Comparison of ENCODE assay signal across 23 cellular contexts in genomic region chr2:130387071-130387400, GRCh38. TPM values are rescaled to one million over a fixed set of nuclear protein-coding genes. Genes with fewer than 3 reads are reported as not detected.
DNase-seq lines count a peak whose midpoint lies in the region; ATAC-seq and TF ChIP-seq lines count a peak whose summit lies in the region.
"Had no signal": no experiment of that assay in that cellular context is flagged by ENCODE, and none has a peak within 500 bp of the region (broad histone marks: within the 10 kb centered on the region; RNA-seq: fewer than 3 reads in every experiment).

No MANE protein-coding gene starts in this region.

- H3K27me3 Mint-ChIP-seq in immature natural killer cell (ENCODE audit: low read depth in 3 of 3): no peaks in the 10 kb centered on the region
- H3K27me3 Mint-ChIP-seq: central memory CD8-positive, alpha-beta T cell had no signal

- peaks cover 22 to 85% (median 60%) of the 10 kb centered on the region in 6 donors for H3K4me1 ChIP-seq in spleen

- H3K27ac ChIP-seq in spleen: peak overlapping the region in 6 of 8 donors; percentile 29 to 94 (median 68)
- H3K27ac ChIP-seq: hepatocyte, HL-60 had no signal

- TF ChIP-seq POLR2A in spleen (IDR thresholded peaks at IDR 0.05): no peak

- 50 to 70% (median 54%) methylated on average over 4 of the region's 4 CpGs for WGBS in spleen, 5 donors

- DNase-seq in GM03348 (ENCODE audit: low spot score): peak; percentile 34
- DNase-seq in dermis blood vessel endothelial cell: peak; percentile 0
- DNase-seq in immature natural killer cell: no peak
- DNase-seq in spleen: no peak
- no peak for DNase-seq in UCSD-AML1 (lab: John Stamatoyannopoulos, UW; ENCODE audit: unreplicated experiment)
- DNase-seq: activated CD4-positive, alpha-beta T cell treated with anti-CD3 and anti-CD28 coated beads, Interleukin-2, amount 50 U/mL, for 4 hours; activated CD8-positive, alpha-beta memory T cell treated with anti-CD3 and anti-CD28 coated beads, Interleukin-2, amount 50 U/mL, for 48 hours; activated naive CD8-positive, alpha-beta T cell treated with anti-CD3 and anti-CD28 coated beads, Interleukin-2, amount 10 ng/mL, durations not matched to agents 7 days and 5 days; dorsolateral prefrontal cortex; NCI-H1105 treated with DMSO at 0.1 percent for 48 hours; NCI-H2029; NCI-H2227 treated with DMSO at 0.1 percent for 48 hours; NCI-H748 treated with DMSO at 0.1 percent for 48 hours; stimulated activated CD4-positive, alpha-beta T cell treated with anti-CD3 and anti-CD28 coated beads, Interleukin-2, amount 100 ng/mL, for 48 hours; stimulated activated naive B cell treated with anti-CD40 and anti-IgM and Interleukin-4, amounts not matched to agents 10 μg/mL and 1 μg/mL and 100 μg/mL, for 72 hours; T-helper 9 cell had no signal

- ATAC-seq in HG02678 (IDR thresholded peaks at IDR 0.05; ENCODE audit: unreplicated experiment): no peak
- no peak for ATAC-seq in HG03571 (IDR thresholded peaks at IDR 0.05; ENCODE audit: unreplicated experiment)
- ATAC-seq: stimulated activated naive B cell treated with anti-CD40 and anti-IgM and Interleukin-4, amounts not matched to agents 10 μg/mL and 1 μg/mL and 100 μg/mL, for 72 hours had no signal

- intact Hi-C loops in spleen (cut with DNase I; ENCODE audit: low total_unique reads): no loop called here

- H3K27me3 ChIP-seq in spleen (replicated peaks in 1 of 7): no peaks in the 10 kb centered on the region
- H3K27me3 ChIP-seq: dorsolateral prefrontal cortex, hepatocyte had no signal

- H3K9me3 Mint-ChIP-seq in immature natural killer cell: no peaks in the 10 kb centered on the region
- H3K9me3 Mint-ChIP-seq: activated naive CD8-positive, alpha-beta T cell treated with anti-CD3 and anti-CD28 coated beads, Interleukin-2, amount 10 ng/mL, durations not matched to agents 7 days and 5 days; activated T-helper 2 cell treated with anti-CD3 and anti-CD28 coated beads, Interferon-gamma antibody, Interleukin-2, Interleukin-4, amounts not matched to agents 10 μg/mL and 5 μg/mL and 100 μg/mL, durations not matched to agents 14 hours and 24 hours and 36 hours; central memory CD8-positive, alpha-beta T cell; stimulated activated naive B cell treated with anti-CD40 and anti-IgM and Interleukin-4, amounts not matched to agents 10 μg/mL and 1 μg/mL and 100 μg/mL, for 72 hours had no signal

- no peaks in the 10 kb centered on the region for H3K9me3 ChIP-seq in spleen
- H3K9me3 ChIP-seq: thoracic aorta had no signal

- no peak for TF ChIP-seq CTCF in spleen (IDR thresholded peaks at IDR 0.05 in 8 of 11, conservative IDR thresholded peaks at IDR 0.05 in 3 of 11)

- H3K4me1 Mint-ChIP-seq in immature natural killer cell: peaks cover 22 to 58% of the 10 kb centered on the region in 2 donors

- H3K27ac Mint-ChIP-seq in immature natural killer cell: peak overlapping the region in 4 of 6 donors; percentile 33 to 53 (median 40)
- H3K27ac Mint-ChIP-seq: activated naive CD8-positive, alpha-beta T cell treated with anti-CD3 and anti-CD28 coated beads, Interleukin-2, amount 10 ng/mL, durations not matched to agents 7 days and 5 days; activated T-helper 2 cell treated with anti-CD3 and anti-CD28 coated beads, Interferon-gamma antibody, Interleukin-2, Interleukin-4, amounts not matched to agents 10 μg/mL and 5 μg/mL and 100 μg/mL, durations not matched to agents 14 hours and 24 hours and 36 hours; stimulated activated naive B cell treated with anti-CD40 and anti-IgM and Interleukin-4, amounts not matched to agents 10 μg/mL and 1 μg/mL and 100 μg/mL, for 72 hours had no signal

- peaks cover 3 to 12% (median 9%) of the 10 kb centered on the region in 3 donors for H3K36me3 Mint-ChIP-seq in immature natural killer cell

- peaks cover 0 to 25% (median 0%) of the 10 kb centered on the region in 6 donors for H3K36me3 ChIP-seq in spleen
- H3K36me3 ChIP-seq: thoracic aorta had no signal

- no peak overlapping the region for H3K4me3 Mint-ChIP-seq in immature natural killer cell
- H3K4me3 Mint-ChIP-seq: activated naive CD8-positive, alpha-beta T cell treated with anti-CD3 and anti-CD28 coated beads, Interleukin-2, amount 10 ng/mL, durations not matched to agents 7 days and 5 days; central memory CD8-positive, alpha-beta T cell; stimulated activated naive B cell treated with anti-CD40 and anti-IgM and Interleukin-4, amounts not matched to agents 10 μg/mL and 1 μg/mL and 100 μg/mL, for 72 hours had no signal

- H3K4me3 ChIP-seq in spleen: no peak overlapping the region
- H3K4me3 ChIP-seq: dorsolateral prefrontal cortex, hepatocyte, thoracic aorta had no signal

RNA-seq across cellular contexts. Expression of gene PTPN18, which starts 31.2 kb away (rescaled TPM):
- total RNA-seq in dermis blood vessel endothelial cell (36.9 and 56.6 TPM in 2 replicates), spleen (100 to 1,000 TPM in 6 of 7 donors, 10 to 100 TPM in 1; 79.5 to 132 (median 109) TPM)
- polyA plus RNA-seq in immature natural killer cell (100 to 1,000 TPM in 1 of 3 donors, 10 to 100 TPM in 2; 89.4 to 190 (median 91.1) TPM), spleen (100 to 1,000 TPM in 1 of 3 donors, 10 to 100 TPM in 2; 75.9 to 129 (median 98.2) TPM)

RNA-seq across cellular contexts. Expression of gene IMP4, which starts 44.3 kb away (rescaled TPM):
- total RNA-seq in dermis blood vessel endothelial cell (92.1 and 98.0 TPM in 2 replicates), spleen (10 to 100 TPM; 50.2 to 82.0 (median 63.4) TPM)
- polyA plus RNA-seq in immature natural killer cell (100 to 1,000 TPM in 1 of 3 donors, 10 to 100 TPM in 2; 45.3 to 103 (median 84.7) TPM), spleen (10 to 100 TPM; 77.4 to 85.0 (median 82.5) TPM)

Comparison
In these comparisons a context has a peak if more than half of its experiments do, and no peak if none do; other contexts are left out.
1. DNase-seq: peak in GM03348 (single experiment) and dermis blood vessel endothelial cell (single experiment); none in immature natural killer cell (0 of 3), spleen (single experiment) and UCSD-AML1 (single experiment).